In the genomic region with DNA sequence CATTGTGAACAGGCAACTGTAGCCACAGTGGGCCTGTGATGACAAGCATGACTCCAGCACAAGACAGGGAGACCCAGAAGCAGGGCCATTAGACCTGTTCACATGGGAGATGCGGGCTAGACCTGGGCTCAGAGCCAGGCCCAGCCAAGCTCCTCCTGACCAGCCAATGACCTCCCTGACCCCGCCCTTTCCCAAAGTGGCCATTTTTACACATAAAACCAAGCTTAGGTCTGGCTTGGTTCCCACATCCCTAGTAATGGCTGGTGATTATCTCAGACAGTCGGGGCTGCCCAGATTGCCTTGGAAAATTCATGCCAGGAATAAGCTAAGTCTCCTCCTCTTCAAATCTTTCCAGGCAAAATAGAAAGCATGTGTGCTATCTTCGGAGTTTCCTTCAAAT, we compare ENCODE assay signal across 16 cellular contexts.
DNase-seq lines count a peak whose midpoint lies in the region; ATAC-seq and TF ChIP-seq lines count a peak whose summit lies in the region.
"Had no signal": no experiment of that assay in that cellular context is flagged by ENCODE, and none has a peak within 500 bp of the region (broad histone marks: within the 10 kb centered on the region; RNA-seq: fewer than 3 reads in every experiment).

No MANE protein-coding gene starts in this region.

- H3K9ac ChIP-seq in mesenchymal stem cell (ENCODE audit: low read length): no peak overlapping the region
- H3K9ac ChIP-seq: KMS-11 had no signal

- no peak for TF ChIP-seq CTCF in AG10803 (conservative IDR thresholded peaks at IDR 0.05; ENCODE audit: low read length)
- TF ChIP-seq CTCF in fibroblast of mammary gland (conservative IDR thresholded peaks at IDR 0.05; ENCODE audit: control insufficient read depth, insufficient read depth, low read depth, low read length): no peak
- no peak for TF ChIP-seq CTCF in ovary (IDR thresholded peaks at IDR 0.05)

- whole genome bisulfite sequencing in ovary, 3 donors: 34 to 35% (median 34%) methylated on average over 4 of the region's 4 CpGs
- WGBS in mesenchymal stem cell: 84% methylated on average over 4 of the region's 4 CpGs

- ATAC-seq in GM21619 (IDR thresholded peaks at IDR 0.05; ENCODE audit: unreplicated experiment) (no peak), HG03469 (IDR thresholded peaks at IDR 0.05; ENCODE audit: unreplicated experiment) (no peak)
- ATAC-seq: stimulated activated naive CD8-positive, alpha-beta T cell treated with anti-CD3 and anti-CD28 coated beads, Interleukin-15, Interleukin-2, amounts not matched to agents 100 U/mL and 50 U/mL, for 24 hours had no signal

- no peak overlapping the region for H2BK15ac ChIP-seq in mesenchymal stem cell (ENCODE audit: low read depth, poor library complexity, severe bottlenecking)

- DNase-seq in AG10803 (ENCODE audit: low read depth): peak; percentile 72
- DNase-seq in NCI-H226: peak; percentile 18
- DNase-seq in fibroblast of mammary gland (ENCODE audit: low read depth): peak; percentile 40
- DNase-seq in ovary: peak in 3 of 5 donors; percentile 34 to 46 (median 39)
- no peak for DNase-seq in mesenchymal stem cell
- no peak for DNase-seq in G401 (ENCODE audit: low spot score)
- DNase-seq: mammary epithelial cell; NCI-H2029; NCI-H774; SHP77 treated with DMSO at 0.1 percent for 48 hours; stimulated activated naive CD8-positive, alpha-beta T cell treated with anti-CD3 and anti-CD28 coated beads, Interleukin-15, Interleukin-2, amounts not matched to agents 100 U/mL and 50 U/mL, for 24 hours had no signal

- in situ Hi-C loops in G401 (cut with HindIII; ENCODE audit: low sequenced_read_pairs): no loop called here

- no peak for TF ChIP-seq EP300 in ovary (IDR thresholded peaks at IDR 0.05)

- H3K4ac ChIP-seq in mesenchymal stem cell (ENCODE audit: low read depth in 1 of 2, low read length in 2 of 2): no peak overlapping the region

- H3K4me3 ChIP-seq in AG10803 (ENCODE audit: low read length): no peak overlapping the region; the same call in 1 of the 2 replicates
- H3K4me3 ChIP-seq in fibroblast of mammary gland (ENCODE audit: control insufficient read depth, low read depth, low read length): no peak overlapping the region
- no peak overlapping the region for H3K4me3 ChIP-seq in ovary
- peak overlapping the region in 1 of 2 experiments; percentile 53 for H3K4me3 ChIP-seq in mesenchymal stem cell (ENCODE audit: insufficient read depth in 1 of 2, low read depth in 1 of 2, low read length in 2 of 2)
- H3K4me3 ChIP-seq: esophagus muscularis mucosa, skin epidermis had no signal

- H3K14ac ChIP-seq in mesenchymal stem cell (ENCODE audit: low read length in 2 of 2): no peak overlapping the region

- H4K91ac ChIP-seq in mesenchymal stem cell (ENCODE audit: low read length): no peak overlapping the region

- no peaks in the 10 kb centered on the region for H3K9me3 ChIP-seq in ovary
- no peaks in the 10 kb centered on the region for H3K9me3 ChIP-seq in mesenchymal stem cell (ENCODE audit: control insufficient read depth, low read length)
- H3K9me3 ChIP-seq: esophagus muscularis mucosa had no signal

- no peak overlapping the region for H4K8ac ChIP-seq in mesenchymal stem cell (ENCODE audit: low read length)

- H3K4me1 ChIP-seq in ovary (ENCODE audit: insufficient read depth): peaks cover 12% of the 10 kb centered on the region
- H3K4me1 ChIP-seq in mesenchymal stem cell (ENCODE audit: control insufficient read depth, insufficient read depth, low read depth, low read length): no peaks in the 10 kb centered on the region

- H3K27me3 ChIP-seq in ovary (no peaks in the 10 kb centered on the region), mesenchymal stem cell (ENCODE audit: control insufficient read depth in 1 of 2, insufficient read depth in 1 of 2, low read length in 2 of 2) (peaks cover 0 to 5% of the 10 kb centered on the region in 2 experiments)
- H3K27me3 ChIP-seq: esophagus muscularis mucosa had no signal

- TF ChIP-seq POLR2A in ovary (IDR thresholded peaks at IDR 0.05): no peak

- no peak overlapping the region for H2AFZ ChIP-seq in mesenchymal stem cell (ENCODE audit: low read depth, low read length)

- no peak overlapping the region for H3K23ac ChIP-seq in mesenchymal stem cell (ENCODE audit: low read length in 2 of 2)

- no peak overlapping the region for H2BK120ac ChIP-seq in mesenchymal stem cell (ENCODE audit: low read depth, low read length)

- no peak overlapping the region for H2AK5ac ChIP-seq in mesenchymal stem cell (ENCODE audit: low read length, severe bottlenecking)

- H3K36me3 ChIP-seq in ovary (no peaks in the 10 kb centered on the region), mesenchymal stem cell (ENCODE audit: control insufficient read depth in 1 of 2, insufficient read depth in 2 of 2, low read depth in 1 of 2, low read length in 2 of 2) (no peaks in the 10 kb centered on the region)
- H3K36me3 ChIP-seq: esophagus muscularis mucosa had no signal

- no peak overlapping the region for H3K4me2 ChIP-seq in mesenchymal stem cell (ENCODE audit: low read length, poor library complexity, severe bottlenecking)
- H3K4me2 ChIP-seq: KMS-11 had no signal

- no peak overlapping the region for H2BK12ac ChIP-seq in mesenchymal stem cell (ENCODE audit: low read length in 2 of 2)

- no peaks in the 10 kb centered on the region for H3K79me1 ChIP-seq in mesenchymal stem cell (replicated peaks; ENCODE audit: low read length, poor library complexity, severe bottlenecking)

- no peak overlapping the region for H3K18ac ChIP-seq in mesenchymal stem cell (ENCODE audit: low read depth in 1 of 2, low read length in 2 of 2)

- H2BK5ac ChIP-seq in mesenchymal stem cell (ENCODE audit: low read depth, low read length, poor library complexity, severe bottlenecking): no peak overlapping the region

- no peak overlapping the region for H3K27ac ChIP-seq in ovary
- H3K27ac ChIP-seq in mesenchymal stem cell (ENCODE audit: low read length, poor library complexity, severe bottlenecking): no peak overlapping the region
- H3K27ac ChIP-seq: KMS-11, skin epidermis had no signal

- intact Hi-C loops in ovary (cut with DNase I): no loop called here

Comparison
In these comparisons a context has a peak if more than half of its experiments do, and no peak if none do; other contexts are left out.
1. DNase-seq: peak in AG10803 (single experiment), NCI-H226 (single experiment), fibroblast of mammary gland (single experiment) and ovary (3 of 5); none in mesenchymal stem cell (single experiment) and G401 (single experiment).